ENCODE assay signal across 21 cellular contexts in genomic region chr1:40178200-40178599, GRCh38.
"Had no signal": no experiment of that assay in that cellular context is flagged by ENCODE, and none has a peak within 500 bp of the region (broad histone marks: within the 10 kb centered on the region; RNA-seq: fewer than 3 reads in every experiment).

No MANE protein-coding gene starts in this region.

- H2AFZ ChIP-seq: parathyroid adenoma had no signal

- H3K4me3 Mint-ChIP-seq: dendritic cell treated with granulocyte-macrophage colony-stimulating factor and Interleukin-4, amounts not matched to agents 40 ng/mL and 50 ng/mL, for 4 days; nephron; stimulated activated naive B cell treated with anti-CD40 and anti-IgM and Interleukin-4, amounts not matched to agents 10 μg/mL and 1 μg/mL and 100 μg/mL, for 72 hours had no signal

- H3K36me3 ChIP-seq: esophagus squamous epithelium, gastroesophageal sphincter, spleen, tibial nerve, upper lobe of right lung, vagina had no signal

- H3K27ac Mint-ChIP-seq: dendritic cell treated with granulocyte-macrophage colony-stimulating factor and Interleukin-4, amounts not matched to agents 40 ng/mL and 50 ng/mL, for 4 days; nephron; stimulated activated naive B cell treated with anti-CD40 and anti-IgM and Interleukin-4, amounts not matched to agents 10 μg/mL and 1 μg/mL and 100 μg/mL, for 72 hours had no signal

- H3K9me3 Mint-ChIP-seq: dendritic cell treated with granulocyte-macrophage colony-stimulating factor and Interleukin-4, amounts not matched to agents 40 ng/mL and 50 ng/mL, for 4 days; nephron had no signal

- ATAC-seq: gastroesophageal sphincter; left lobe of liver; sciatic nerve; stimulated activated naive B cell treated with anti-CD40 and anti-IgM and Interleukin-4, amounts not matched to agents 10 μg/mL and 1 μg/mL and 100 μg/mL, for 72 hours; stimulated activated naive CD8-positive, alpha-beta T cell treated with anti-CD3 and anti-CD28 coated beads, Interleukin-15, amount 100 ng/mL, for 72 hours; upper lobe of right lung had no signal

- H3K4me3 ChIP-seq: esophagus squamous epithelium, gastroesophageal sphincter, spleen, testis, tibial nerve, upper lobe of right lung, vagina had no signal

- H3K27me3 ChIP-seq: esophagus squamous epithelium, gastroesophageal sphincter, spleen, testis, tibial nerve, upper lobe of right lung, vagina had no signal

- H3K27ac ChIP-seq: esophagus squamous epithelium, gastroesophageal sphincter, parathyroid adenoma, spleen, testis, tibial nerve, upper lobe of right lung, vagina had no signal

- H3K27me3 Mint-ChIP-seq: dendritic cell treated with granulocyte-macrophage colony-stimulating factor and Interleukin-4, amounts not matched to agents 40 ng/mL and 50 ng/mL, for 4 days; stimulated activated naive B cell treated with anti-CD40 and anti-IgM and Interleukin-4, amounts not matched to agents 10 μg/mL and 1 μg/mL and 100 μg/mL, for 72 hours; stimulated activated naive CD8-positive, alpha-beta T cell treated with anti-CD3 and anti-CD28 coated beads, Interleukin-15, amount 100 ng/mL, for 72 hours had no signal

- H3K9me3 ChIP-seq: esophagus squamous epithelium, gastroesophageal sphincter, spleen, testis, tibial nerve, upper lobe of right lung, vagina had no signal

- H3K9ac ChIP-seq: parathyroid adenoma had no signal

- DNase-seq: esophagus squamous epithelium; foreskin fibroblast; glutamatergic neuron; islet precursor cell; mammary epithelial cell; spleen; stimulated activated CD4-positive, alpha-beta T cell treated with anti-CD3 and anti-CD28 coated beads, Interleukin-15, amount 100 ng/mL, for 24 hours; stimulated activated CD4-positive, alpha-beta T cell treated with anti-CD3 and anti-CD28 coated beads, Interleukin-1b, Interleukin-23, amount 100 ng/mL, for 48 hours; stimulated activated CD4-positive, alpha-beta T cell treated with anti-CD3 and anti-CD28 coated beads, Interleukin-4, amount 100 ng/mL, for 4 hours; stimulated activated naive B cell treated with anti-CD40 and anti-IgM and Interleukin-4, amounts not matched to agents 10 μg/mL and 1 μg/mL and 100 μg/mL, for 72 hours; stimulated activated naive CD8-positive, alpha-beta T cell treated with anti-CD3 and anti-CD28 coated beads, Interleukin-15, amount 100 ng/mL, for 72 hours; testis; upper lobe of right lung had no signal
